Comparison of ENCODE assay signal across 10 cellular contexts in the genomic region with DNA sequence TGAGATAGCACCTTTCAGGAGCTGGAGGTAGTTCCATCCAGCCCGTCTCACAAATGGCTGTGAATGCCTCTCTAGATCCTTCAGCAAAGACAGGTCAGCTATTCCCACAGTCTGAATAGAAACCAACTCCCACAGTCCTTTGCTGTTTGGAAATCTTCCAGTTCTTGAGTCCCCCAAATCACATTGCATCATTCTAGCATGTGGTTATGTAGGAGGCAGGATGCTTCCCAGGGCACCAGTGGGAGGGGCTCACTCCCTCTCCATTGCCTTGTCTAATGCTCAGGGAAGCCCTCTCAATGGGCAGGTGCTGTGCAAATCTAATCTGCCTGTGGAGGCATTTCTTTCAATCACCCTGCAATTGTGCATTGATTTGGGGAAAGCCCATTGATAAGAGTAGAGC. TPM values are rescaled to one million over a fixed set of nuclear protein-coding genes. Genes with fewer than 3 reads are reported as not detected.
DNase-seq lines count a peak whose midpoint lies in the region; ATAC-seq and TF ChIP-seq lines count a peak whose summit lies in the region.
"Had no signal": no experiment of that assay in that cellular context is flagged by ENCODE, and none has a peak within 500 bp of the region (broad histone marks: within the 10 kb centered on the region; RNA-seq: fewer than 3 reads in every experiment).

No MANE protein-coding gene starts in this region.

- CTCF ChIA-PET in BJ (lab: Yijun Ruan, JAX) (interaction anchor here (0.5 to 1.8 kb wide), 7 partner anchors 12 to 1318 kb away, joined by 3 to 7 read pairs (median 5); no protein-coding TSS in a partner anchor), IMR-90 (lab: Yijun Ruan, JAX) (no interaction called here)
- CTCF ChIA-PET in activated naive CD4-positive, alpha-beta T cell treated with anti-CD3 and anti-CD28 coated beads, Interleukin-2, amount 10 ng/mL, durations not matched to agents 7 days and 5 days (lab: Charles Lee): interaction anchor here (0.9 kb wide), 1 partner anchor 13 kb away, joined by 3 read pairs; no protein-coding TSS in a partner anchor

- no peak overlapping the region for H3K9ac ChIP-seq in IMR-90 (ENCODE audit: low read depth, low read length)

- TF ChIP-seq POLR2A in IMR-90 (IDR thresholded peaks at IDR 0.05; ENCODE audit: low read depth, low read length) (no peak), ovary (IDR thresholded peaks at IDR 0.05) (no peak)

- no peak overlapping the region; the same call in 1 of the 2 replicates for H4K91ac ChIP-seq in IMR-90 (ENCODE audit: insufficient read depth, low read depth, low read length)

- H3K9me1 ChIP-seq in IMR-90 (ENCODE audit: insufficient read depth, low read length): peaks cover 25% of the 10 kb centered on the region

- no peak overlapping the region for H4K5ac ChIP-seq in IMR-90 (ENCODE audit: low read depth, low read length)

- H3K14ac ChIP-seq in IMR-90 (replicated peaks; ENCODE audit: low read depth, low read length): no peak overlapping the region

- H3K4me1 ChIP-seq in IMR-90 (ENCODE audit: control insufficient read depth, insufficient read depth, low read length) (peaks cover 22% of the 10 kb centered on the region), ovary (ENCODE audit: insufficient read depth) (no peaks in the 10 kb centered on the region)

- POLR2A ChIA-PET in BJ (lab: Charles Lee): no interaction called here
- POLR2A ChIA-PET in IMR-90 (lab: Charles Lee; ENCODE audit: unreplicated experiment): no interaction called here

- H2BK5ac ChIP-seq in IMR-90 (ENCODE audit: low read depth, low read length, poor library complexity, severe bottlenecking): no peak overlapping the region

- H3K9me3 ChIP-seq in IMR-90 (ENCODE audit: control insufficient read depth, insufficient read depth, low read length) (no peaks in the 10 kb centered on the region), ovary (no peaks in the 10 kb centered on the region)

- H2AK9ac ChIP-seq in IMR-90 (replicated peaks; ENCODE audit: low read depth, low read length, poor library complexity): peak overlapping the region; percentile 44

- peaks cover 12% of the 10 kb centered on the region for H4K20me1 ChIP-seq in IMR-90 (ENCODE audit: insufficient read depth, low read length)

- no peaks in the 10 kb centered on the region for H3K36me3 Mint-ChIP-seq in activated naive CD4-positive, alpha-beta T cell treated with anti-CD3 and anti-CD28 coated beads, Interleukin-2, amount 10 ng/mL, durations not matched to agents 7 days and 5 days
- H3K36me3 Mint-ChIP-seq in activated T-cell treated with anti-CD3 and anti-CD28 coated beads, Interleukin-2, amount 50 U/mL, for 4 hours (ENCODE audit: insufficient read depth): no peaks in the 10 kb centered on the region

- peak; percentile 20 for DNase-seq in BJ (ENCODE audit: low read depth)
- DNase-seq in IMR-90: peak; percentile 80
- peak; percentile 93 for DNase-seq in cerebellar cortex (ENCODE audit: low spot score)
- peak; percentile 27 for DNase-seq in midbrain (lab: John Stamatoyannopoulos, UW)
- no peak for DNase-seq in activated naive CD4-positive, alpha-beta T cell treated with anti-CD3 and anti-CD28 coated beads, Interleukin-2, amount 10 ng/mL, durations not matched to agents 7 days and 5 days
- DNase-seq in activated T-cell treated with anti-CD3 and anti-CD28 coated beads, Interleukin-2, amount 50 U/mL, for 4 hours: no peak
- no peak for DNase-seq in ovary
- DNase-seq: activated CD4-positive, alpha-beta T cell treated with anti-CD3 and anti-CD28 coated beads for 4 hours; CD8-positive, alpha-beta memory T cell had no signal

- no peak overlapping the region for H3K4ac ChIP-seq in IMR-90 (ENCODE audit: low read depth, low read length)

- no peaks in the 10 kb centered on the region for H3K36me3 ChIP-seq in BJ (ENCODE audit: control insufficient read depth, insufficient read depth, low read length)
- H3K36me3 ChIP-seq in IMR-90 (ENCODE audit: control insufficient read depth, insufficient read depth, low read length): peaks cover 3% of the 10 kb centered on the region; the same call in 1 of the 2 replicates
- no peaks in the 10 kb centered on the region for H3K36me3 ChIP-seq in ovary

- TF ChIP-seq RAD21 in IMR-90 (IDR thresholded peaks at IDR 0.05; ENCODE audit: low read length): no peak

- H4K8ac ChIP-seq in IMR-90 (ENCODE audit: low read depth in 2 of 2, low read length in 2 of 2): no peak overlapping the region; a peak in 1 of 4 replicates

- no TSS peak for BruUV-seq in IMR-90 (replicated peaks; lab: Mats Ljungman, UMichigan)

- H2BK120ac ChIP-seq in IMR-90 (ENCODE audit: low read depth, low read length): no peak overlapping the region

- H3K56ac ChIP-seq in IMR-90 (ENCODE audit: extremely low read depth, insufficient read depth, low read length): no peak overlapping the region

- intact Hi-C loops in IMR-90 (cut with micrococcal nuclease) (no loop called here), ovary (cut with DNase I) (loop anchor here in 1 of 4 donors (10.0 kb wide), 1 partner anchor 982 kb away; no protein-coding TSS in a partner anchor)

- no peak overlapping the region for H3K18ac ChIP-seq in IMR-90 (ENCODE audit: low read depth, low read length)

- no peak overlapping the region for H2AFZ ChIP-seq in IMR-90 (replicated peaks; ENCODE audit: low read length, poor library complexity)

- no CpG with 5 or more reads among the region's 1 CpG for WGBS in IMR-90 (ENCODE audit: extremely low coverage in 2 of 2, insufficient read length in 1 of 2), 2 experiments
- 94 to 100% (median 100%) methylated on average over 1 of the region's 1 CpG for WGBS in ovary, 3 donors

- H3K23ac ChIP-seq in IMR-90 (ENCODE audit: low read depth, low read length): no peak overlapping the region

- H3K27ac ChIP-seq in IMR-90 (ENCODE audit: insufficient read depth, low read length): no peak overlapping the region
- H3K27ac ChIP-seq in ovary: no peak overlapping the region

- no peaks in the 10 kb centered on the region for H3K9me3 Mint-ChIP-seq in activated naive CD4-positive, alpha-beta T cell treated with anti-CD3 and anti-CD28 coated beads, Interleukin-2, amount 10 ng/mL, durations not matched to agents 7 days and 5 days
- no peaks in the 10 kb centered on the region for H3K9me3 Mint-ChIP-seq in activated T-cell treated with anti-CD3 and anti-CD28 coated beads, Interleukin-2, amount 50 U/mL, for 4 hours
- H3K9me3 Mint-ChIP-seq: CD8-positive, alpha-beta memory T cell had no signal

- H3K4me3 Mint-ChIP-seq in activated naive CD4-positive, alpha-beta T cell treated with anti-CD3 and anti-CD28 coated beads, Interleukin-2, amount 10 ng/mL, durations not matched to agents 7 days and 5 days: no peak overlapping the region
- no peak overlapping the region for H3K4me3 Mint-ChIP-seq in activated T-cell treated with anti-CD3 and anti-CD28 coated beads, Interleukin-2, amount 50 U/mL, for 4 hours
- H3K4me3 Mint-ChIP-seq: CD8-positive, alpha-beta memory T cell had no signal

- ATAC-seq in IMR-90 (ENCODE audit: low read depth) (no peak; the same call in 1 of the 2 replicates), GM21390 (IDR thresholded peaks at IDR 0.05; ENCODE audit: unreplicated experiment) (no peak)
- no peak for ATAC-seq in activated T-cell treated with anti-CD3 and anti-CD28 coated beads, Interleukin-2, amount 50 U/mL, for 4 hours

- in situ Hi-C loops in IMR-90 (cut with MboI; ENCODE audit: low sequenced_read_pairs): no loop called here

- H3K4me1 Mint-ChIP-seq in activated naive CD4-positive, alpha-beta T cell treated with anti-CD3 and anti-CD28 coated beads, Interleukin-2, amount 10 ng/mL, durations not matched to agents 7 days and 5 days: peaks cover 25% of the 10 kb centered on the region
- H3K4me1 Mint-ChIP-seq in activated T-cell treated with anti-CD3 and anti-CD28 coated beads, Interleukin-2, amount 50 U/mL, for 4 hours (ENCODE audit: low read depth): peaks cover 30% of the 10 kb centered on the region

- H3K79me1 ChIP-seq in IMR-90 (ENCODE audit: low read depth in 1 of 2, low read length in 2 of 2): peaks cover 74 to 81% of the 10 kb centered on the region in 2 experiments

- TF ChIP-seq EP300 in ovary (IDR thresholded peaks at IDR 0.05): no peak

- H3K27me3 Mint-ChIP-seq in activated naive CD4-positive, alpha-beta T cell treated with anti-CD3 and anti-CD28 coated beads, Interleukin-2, amount 10 ng/mL, durations not matched to agents 7 days and 5 days: peaks cover 10% of the 10 kb centered on the region
- peaks cover 2% of the 10 kb centered on the region for H3K27me3 Mint-ChIP-seq in activated T-cell treated with anti-CD3 and anti-CD28 coated beads, Interleukin-2, amount 50 U/mL, for 4 hours (ENCODE audit: low read depth)

- no peak overlapping the region for H2BK20ac ChIP-seq in IMR-90 (ENCODE audit: low read depth, low read length)

- no peaks in the 10 kb centered on the region for H3K27me3 ChIP-seq in BJ (ENCODE audit: control insufficient read depth, insufficient read depth, low read length)
- no peaks in the 10 kb centered on the region for H3K27me3 ChIP-seq in IMR-90 (ENCODE audit: control insufficient read depth, insufficient read depth, low read length)
- no peaks in the 10 kb centered on the region for H3K27me3 ChIP-seq in ovary

- H2AK5ac ChIP-seq in IMR-90 (ENCODE audit: low read depth, low read length): no peak overlapping the region

- H3K4me3 ChIP-seq in BJ (ENCODE audit: low read depth, low read length) (no peak overlapping the region), IMR-90 (ENCODE audit: insufficient read depth, low read depth, low read length) (no peak overlapping the region), ovary (no peak overlapping the region)

- dilution Hi-C loops in IMR-90 (cut with HindIII; ENCODE audit: low sequenced_read_pairs, unreplicated experiment): no loop called here

- TF ChIP-seq CTCF in BJ (IDR thresholded peaks at IDR 0.05; ENCODE audit: insufficient read depth, low read depth, low read length): no peak
- TF ChIP-seq CTCF in IMR-90 (conservative IDR thresholded peaks at IDR 0.05; ENCODE audit: low read depth, low read length): no peak
- TF ChIP-seq CTCF in ovary (IDR thresholded peaks at IDR 0.05): no peak

- no peak overlapping the region for H3K4me2 ChIP-seq in IMR-90 (ENCODE audit: low read depth, low read length)

- H2BK15ac ChIP-seq in IMR-90 (ENCODE audit: low read depth, low read length): no peak overlapping the region; the same call in 2 of the 3 replicates

- no peak overlapping the region for H3K27ac Mint-ChIP-seq in activated naive CD4-positive, alpha-beta T cell treated with anti-CD3 and anti-CD28 coated beads, Interleukin-2, amount 10 ng/mL, durations not matched to agents 7 days and 5 days

TF ChIP-seq in IMR-90, 13 proteins besides CTCF, POLR2A, EP300 and RAD21 (continues in another document):
- TF ChIP-seq BHLHE40 (IDR thresholded peaks at IDR 0.05; ENCODE audit: low read depth, low read length) (no peak), CEBPB (IDR thresholded peaks at IDR 0.05; ENCODE audit: low read depth, low read length) (peak; percentile 87)

RNA-seq across cellular contexts. Expression of gene NAV2, which starts 14.6 kb away (rescaled TPM):
- polyA plus RNA-seq in BJ (2011; rRNA removed) (3.8 and 6.1 TPM in 2 replicates), IMR-90 (2012; rRNA removed) (12.3 and 12.6 TPM in 2 replicates), ovary (1 to 10 TPM; 3.5 to 7.8 TPM)
- polyA minus RNA-seq in BJ (2011; rRNA and poly(A)+ RNA removed): 18.7 and 27.1 TPM in 2 replicates
- total RNA-seq in IMR-90 (2012; rRNA removed) (4.5 and 4.7 TPM in 2 replicates), ovary (10 to 100 TPM in 3 of 7 donors, 1 to 10 TPM in 4; 2.9 to 14.1 (median 9.9) TPM)
- 4.9 and 7.2 TPM in 2 replicates for polyA plus RNA-seq in IMR-90 (2012; cell fraction: cytosol; rRNA removed)
- 50.0 and 63.2 TPM in 2 replicates for polyA plus RNA-seq in IMR-90 (2012; cell fraction: nucleus; rRNA removed; ENCODE audit: low replicate concordance)
- under 1 TPM; 0.08 to 0.60 (median 0.35) TPM for total RNA-seq in activated T-cell treated with anti-CD3 and anti-CD28 coated beads, Interleukin-2, amount 50 U/mL, for 4 hours

Comparison
In these comparisons a context has a peak if more than half of its experiments do, and no peak if none do; other contexts are left out.
1. DNase-seq: peak in BJ (single experiment), IMR-90 (single experiment), cerebellar cortex (single experiment) and midbrain (single experiment); none in activated naive CD4-positive, alpha-beta T cell treated with anti-CD3 and anti-CD28 coated beads, Interleukin-2, amount 10 ng/mL, durations not matched to agents 7 days and 5 days (single experiment), activated T-cell treated with anti-CD3 and anti-CD28 coated beads, Interleukin-2, amount 50 U/mL, for 4 hours (single experiment) and ovary (0 of 5).